8 cellular contexts compared by ENCODE assay signal in genomic region chr5:178231736-178232123, GRCh38. TPM values are rescaled to one million over a fixed set of nuclear protein-coding genes. Genes with fewer than 3 reads are reported as not detected.
A peak's percentile ranks its signal among the peaks of the same experiment; 100 is the strongest.
DNase-seq lines count a peak whose midpoint lies in the region; ATAC-seq, FAIRE-seq and TF ChIP-seq lines count a peak whose summit lies in the region.

No MANE protein-coding gene starts in this region.

- H3K4me1 ChIP-seq in GM23248 (ENCODE audit: insufficient read depth) (peaks cover 10% of the 10 kb centered on the region), Panc1 (ENCODE audit: control insufficient read depth, insufficient read depth, low read length) (peaks cover 21% of the 10 kb centered on the region), parathyroid adenoma (peaks cover 7% of the 10 kb centered on the region)

- CTCF ChIA-PET in Panc1 (lab: Charles Lee): interaction anchor here (0.7 kb wide), 1 partner anchor 253 kb away, joined by 4 read pairs; no protein-coding TSS in a partner anchor

- POLR2A ChIA-PET in Panc1 (lab: Charles Lee): interaction anchor here (1.2 kb wide), 1 partner anchor 16 kb away, joined by 3 read pairs; no protein-coding TSS in a partner anchor

- H3K27ac ChIP-seq in GM23248 (peak overlapping the region; percentile 67), Panc1 (ENCODE audit: low read length) (peak overlapping the region; percentile 89), parathyroid adenoma (peak overlapping the region; percentile 74)

- H2AFZ ChIP-seq in GM23248 (peak overlapping the region; percentile 85), parathyroid adenoma (peak overlapping the region; percentile 99)

- H3K4me2 ChIP-seq in GM23248 (ENCODE audit: unreplicated experiment) (peak overlapping the region; percentile 81), parathyroid adenoma (ENCODE audit: low read length) (peak overlapping the region; percentile 72)

- H3K79me2 ChIP-seq in GM23248 (ENCODE audit: insufficient read depth): peaks cover 35% of the 10 kb centered on the region
- no peaks in the 10 kb centered on the region for H3K79me2 ChIP-seq in parathyroid adenoma

- H3K4me3 ChIP-seq in GM23248 (peak overlapping the region; percentile 92), Panc1 (ENCODE audit: low read depth in 2 of 2, low read length in 2 of 2) (peak overlapping the region; percentile 78 to 86), parathyroid adenoma (ENCODE audit: low read depth, low read length) (peak overlapping the region; percentile 68)

- H3K36me3 ChIP-seq in GM23248 (ENCODE audit: low read depth) (peaks cover 19% of the 10 kb centered on the region; the same call in 1 of the 2 replicates), Panc1 (ENCODE audit: control insufficient read depth, insufficient read depth, low read length) (peaks cover 2% of the 10 kb centered on the region; the same call in 1 of the 2 replicates), parathyroid adenoma (ENCODE audit: control insufficient read depth, insufficient read depth, low read length) (no peaks in the 10 kb centered on the region)

- WGBS in GM23248 (ENCODE audit: low coverage in 1 of 2, low lambda C conversion rate in 2 of 2, missing lambda C conversion rate in 2 of 2), 2 experiments: 19 to 20% methylated on average over 16 of the region's 16 CpGs

- H3K27me3 ChIP-seq in GM23248 (replicated peaks; ENCODE audit: insufficient read depth) (no peaks in the 10 kb centered on the region), Panc1 (ENCODE audit: control insufficient read depth, insufficient read depth, low read length) (no peaks in the 10 kb centered on the region), parathyroid adenoma (ENCODE audit: control insufficient read depth, insufficient read depth, low read length) (no peaks in the 10 kb centered on the region)

- no peak for TF ChIP-seq CTCF in Panc1 (IDR thresholded peaks at IDR 0.05)
- TF ChIP-seq CTCF in parathyroid adenoma (IDR thresholded peaks at IDR 0.05): no peak

- ATAC-seq in Panc1 (no peak; the same call in 1 of the 2 replicates), esophagus mucosa (peak; percentile 3), HG02981 (IDR thresholded peaks at IDR 0.05; ENCODE audit: unreplicated experiment) (no peak)

- peaks cover 14% of the 10 kb centered on the region; the same call in 1 of the 2 replicates for H3F3A ChIP-seq in GM23248 (ENCODE audit: insufficient read depth)

- no peak for TF ChIP-seq POLR2A in H54 (IDR thresholded peaks at IDR 0.05; ENCODE audit: low read depth, low read length)

- in situ Hi-C loops in GM23248 (cut with MboI): no loop called here
- in situ Hi-C loops in Panc1 (cut with HindIII; ENCODE audit: low pct_unique_long_range_greater_than_20kb, low sequenced_read_pairs): no loop called here

- H3K9me2 ChIP-seq in GM23248 (ENCODE audit: insufficient read depth): no peaks in the 10 kb centered on the region

- peak overlapping the region; percentile 89 for H3K9ac ChIP-seq in GM23248
- H3K9ac ChIP-seq in parathyroid adenoma: peak overlapping the region; percentile 63

- H3K9me3 ChIP-seq in GM23248 (ENCODE audit: low read depth) (no peaks in the 10 kb centered on the region), Panc1 (ENCODE audit: control insufficient read depth, insufficient read depth, low read depth, low read length) (no peaks in the 10 kb centered on the region), parathyroid adenoma (ENCODE audit: control insufficient read depth, low read length) (no peaks in the 10 kb centered on the region)

- no TSS peak for BruUV-seq in Panc1 (replicated peaks; lab: Mats Ljungman, UMichigan)

- no peaks in the 10 kb centered on the region for H4K20me1 ChIP-seq in GM23248 (ENCODE audit: insufficient read depth)

- DNase-seq in GM23248: no peak
- DNase-seq in Panc1 (ENCODE audit: low read depth, low spot score): no peak
- no peak for DNase-seq in activated gamma-delta T cell (lab: John Stamatoyannopoulos, UW)
- no peak for DNase-seq in SKM-1 treated with dmso at 0.1 percent for 144 hours (lab: John Stamatoyannopoulos, UW; ENCODE audit: unreplicated experiment)
- DNase-seq in H54 (ENCODE audit: insufficient read length, low spot score): no peak

- intact Hi-C loops in Panc1 (cut with micrococcal nuclease; ENCODE audit: unreplicated experiment): no loop called here

- no peak for FAIRE-seq in H54 (lab: Jason Lieb, UNC)

RNA-seq across cellular contexts. Expression of gene PHYKPL, which starts 0.9 kb away (rescaled TPM):
- total RNA-seq in GM23248 (2014; rRNA removed; shearing (Covaris generic)): 12.1 and 28.9 TPM in 2 replicates
- 18.4 and 22.9 TPM in 2 replicates for polyA plus RNA-seq in GM23248 (2016; fragmentation: Nextera tagmentation; extraction: Ambion mirVana)
- total RNA-seq in Panc1 (2021; ENCODE audit: unreplicated experiment) (43.2 TPM), esophagus mucosa (26.8 TPM)
- 35.9 TPM for polyA plus RNA-seq in Panc1 (2012; ENCODE audit: insufficient read length)

RNA-seq across cellular contexts. Expression of gene HNRNPAB, which starts 27.4 kb away (rescaled TPM):
- total RNA-seq in GM23248 (2014; rRNA removed; shearing (Covaris generic)): 47.6 and 53.4 TPM in 2 replicates
- polyA plus RNA-seq in GM23248 (2016; fragmentation: Nextera tagmentation; extraction: Ambion mirVana): 111 and 117 TPM in 2 replicates
- total RNA-seq in Panc1 (2021; ENCODE audit: unreplicated experiment) (273 TPM), esophagus mucosa (153 TPM)
- 251 TPM for polyA plus RNA-seq in Panc1 (2012; ENCODE audit: insufficient read length)

RNA-seq across cellular contexts. Expression of gene GMCL2, which starts 44.6 kb away (rescaled TPM):
- total RNA-seq in GM23248 (2014; rRNA removed; shearing (Covaris generic)): not detected in 2 replicates
- not detected in 2 replicates for polyA plus RNA-seq in GM23248 (2016; fragmentation: Nextera tagmentation; extraction: Ambion mirVana)
- not detected for total RNA-seq in Panc1 (2021; ENCODE audit: unreplicated experiment)
- polyA plus RNA-seq in Panc1 (2012; ENCODE audit: insufficient read length): not detected
- total RNA-seq in esophagus mucosa: not detected
